ENCODE assay signal across 11 cellular contexts in the genomic region with DNA sequence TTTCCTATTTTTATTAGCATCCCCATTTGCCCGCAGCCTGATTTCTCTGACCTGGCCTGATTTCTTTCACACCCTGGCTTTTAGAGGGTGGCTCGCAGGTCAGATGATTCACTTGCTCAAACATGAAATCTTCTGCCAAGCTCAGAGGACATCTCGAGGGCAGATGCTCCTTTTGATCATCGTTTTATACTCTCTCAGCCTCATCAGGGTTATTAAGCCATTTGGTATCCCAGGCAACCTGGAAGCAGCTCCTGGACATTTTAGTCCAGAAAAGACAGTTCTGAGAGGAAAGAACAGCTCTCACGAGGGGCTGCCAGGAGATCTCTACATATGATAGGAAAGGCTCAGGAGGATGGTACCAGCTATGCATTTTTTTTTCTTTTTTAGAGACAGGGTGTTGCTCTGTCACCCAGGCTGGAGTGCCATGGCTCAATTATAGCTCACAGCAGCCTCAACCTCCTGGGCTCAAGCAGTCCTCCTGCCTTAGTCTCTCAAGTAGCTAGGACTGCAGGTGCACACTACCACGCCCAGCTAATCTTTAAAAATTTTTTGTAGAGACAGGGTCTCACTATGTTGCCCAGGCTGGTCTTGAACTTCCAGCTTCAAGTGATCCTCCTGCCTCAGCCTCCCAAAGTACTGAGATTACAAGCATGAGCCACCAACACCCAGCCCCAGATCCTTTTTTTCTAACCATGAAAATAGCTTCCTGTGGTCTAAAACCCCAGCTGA.
DNase-seq lines count a peak whose midpoint lies in the region; ATAC-seq and TF ChIP-seq lines count a peak whose summit lies in the region.
"Had no signal": no experiment of that assay in that cellular context is flagged by ENCODE, and none has a peak within 500 bp of the region (broad histone marks: within the 10 kb centered on the region; RNA-seq: fewer than 3 reads in every experiment).

No MANE protein-coding gene starts in this region.

- no peaks in the 10 kb centered on the region for H3K27me3 Mint-ChIP-seq in activated CD4-positive, alpha-beta T cell treated with anti-CD3 and anti-CD28 coated beads, Interleukin-2, amount 10 ng/mL, durations not matched to agents 7 days and 5 days
- peaks cover 55% of the 10 kb centered on the region for H3K27me3 Mint-ChIP-seq in stimulated activated memory B cell treated with anti-CD40 and anti-IgM and Interleukin-4, amounts not matched to agents 10 μg/mL and 1 μg/mL and 100 μg/mL, for 72 hours

- H3K4me1 ChIP-seq in esophagus muscularis mucosa, result peaks cover 12 to 28% (median 26%) of the 10 kb centered on the region in 4 donors

- peaks cover 55% of the 10 kb centered on the region for H3K4me1 Mint-ChIP-seq in activated CD4-positive, alpha-beta T cell treated with anti-CD3 and anti-CD28 coated beads, Interleukin-2, amount 10 ng/mL, durations not matched to agents 7 days and 5 days
- H3K4me1 Mint-ChIP-seq in stimulated activated memory B cell treated with anti-CD40 and anti-IgM and Interleukin-4, amounts not matched to agents 10 μg/mL and 1 μg/mL and 100 μg/mL, for 72 hours, result peaks cover 48% of the 10 kb centered on the region

- POLR2A ChIA-PET in activated CD4-positive, alpha-beta T cell treated with anti-CD3 and anti-CD28 coated beads, Interleukin-2, amount 10 ng/mL, durations not matched to agents 7 days and 5 days (lab: Charles Lee), result interaction anchor here (0.6 kb wide), 1 partner anchor 19 kb away, joined by 3 read pairs; no protein-coding TSS in a partner anchor

- ATAC-seq in stimulated activated memory B cell treated with anti-CD40 and anti-IgM and Interleukin-4, amounts not matched to agents 10 μg/mL and 1 μg/mL and 100 μg/mL, for 72 hours, result no peak
- no peak for ATAC-seq in HG03175 (IDR thresholded peaks at IDR 0.05; ENCODE audit: unreplicated experiment)
- ATAC-seq in HG03025 (IDR thresholded peaks at IDR 0.05; ENCODE audit: low FRiP score, unreplicated experiment), result no peak

- no peaks in the 10 kb centered on the region for H3K27me3 ChIP-seq in esophagus muscularis mucosa

- no peak for DNase-seq in activated CD4-positive, alpha-beta T cell treated with anti-CD3 and anti-CD28 coated beads, Interleukin-2, amount 10 ng/mL, durations not matched to agents 7 days and 5 days
- no peak for DNase-seq in activated CD4-positive, alpha-beta T cell treated with anti-CD3 and anti-CD28 coated beads, Interleukin-2, amount 50 U/mL, for 48 hours
- DNase-seq in RPMI7951 (ENCODE audit: low read depth) (peak; percentile 60), esophagus muscularis mucosa (ENCODE audit: extremely low spot score) (no peak), HT-29 (ENCODE audit: low spot score) (no peak)
- DNase-seq: GF-D8, NCI-H345, RPMI8226 had no signal

- TF ChIP-seq POLR2A in esophagus muscularis mucosa (IDR thresholded peaks at IDR 0.05; ENCODE audit: low read depth), result no peak

- CTCF ChIA-PET in activated CD4-positive, alpha-beta T cell treated with anti-CD3 and anti-CD28 coated beads, Interleukin-2, amount 10 ng/mL, durations not matched to agents 7 days and 5 days (lab: Charles Lee), result interaction anchor here (0.6 to 8.1 kb wide), 8 partner anchors 9 to 435 kb away, joined by 3 to 97 read pairs (median 4); no protein-coding TSS in a partner anchor

- H3K27ac ChIP-seq in esophagus muscularis mucosa (replicated peaks in 1 of 4), result peak overlapping the region; percentile 64 to 83 (median 74)

- TF ChIP-seq CTCF in esophagus muscularis mucosa (IDR thresholded peaks at IDR 0.05), result no peak

- H3K27ac Mint-ChIP-seq in activated CD4-positive, alpha-beta T cell treated with anti-CD3 and anti-CD28 coated beads, Interleukin-2, amount 10 ng/mL, durations not matched to agents 7 days and 5 days, result peak overlapping the region; percentile 81
- peak overlapping the region; percentile 62 for H3K27ac Mint-ChIP-seq in stimulated activated memory B cell treated with anti-CD40 and anti-IgM and Interleukin-4, amounts not matched to agents 10 μg/mL and 1 μg/mL and 100 μg/mL, for 72 hours

- intact Hi-C loops in esophagus muscularis mucosa (cut with DNase I), result no loop called here

- H3K4me3 ChIP-seq in esophagus muscularis mucosa, result no peak overlapping the region

- 62% methylated on average over 6 of the region's 6 CpGs for WGBS in esophagus muscularis mucosa

- H3K9me3 ChIP-seq in esophagus muscularis mucosa, result no peaks in the 10 kb centered on the region

- no peak overlapping the region for H3K4me3 Mint-ChIP-seq in activated CD4-positive, alpha-beta T cell treated with anti-CD3 and anti-CD28 coated beads, Interleukin-2, amount 10 ng/mL, durations not matched to agents 7 days and 5 days
- no peak overlapping the region for H3K4me3 Mint-ChIP-seq in stimulated activated memory B cell treated with anti-CD40 and anti-IgM and Interleukin-4, amounts not matched to agents 10 μg/mL and 1 μg/mL and 100 μg/mL, for 72 hours

- H3K36me3 Mint-ChIP-seq in activated CD4-positive, alpha-beta T cell treated with anti-CD3 and anti-CD28 coated beads, Interleukin-2, amount 10 ng/mL, durations not matched to agents 7 days and 5 days (ENCODE audit: low read depth), result peaks cover 18% of the 10 kb centered on the region
- no peaks in the 10 kb centered on the region for H3K36me3 Mint-ChIP-seq in stimulated activated memory B cell treated with anti-CD40 and anti-IgM and Interleukin-4, amounts not matched to agents 10 μg/mL and 1 μg/mL and 100 μg/mL, for 72 hours

- peaks cover 16% of the 10 kb centered on the region for H3K9me3 Mint-ChIP-seq in activated CD4-positive, alpha-beta T cell treated with anti-CD3 and anti-CD28 coated beads, Interleukin-2, amount 10 ng/mL, durations not matched to agents 7 days and 5 days
- H3K9me3 Mint-ChIP-seq in stimulated activated memory B cell treated with anti-CD40 and anti-IgM and Interleukin-4, amounts not matched to agents 10 μg/mL and 1 μg/mL and 100 μg/mL, for 72 hours, result peaks cover 2% of the 10 kb centered on the region

- TF ChIP-seq EP300 in esophagus muscularis mucosa (IDR thresholded peaks at IDR 0.05), result no peak

- H3K36me3 ChIP-seq in esophagus muscularis mucosa, result no peaks in the 10 kb centered on the region
